In the genomic region with DNA sequence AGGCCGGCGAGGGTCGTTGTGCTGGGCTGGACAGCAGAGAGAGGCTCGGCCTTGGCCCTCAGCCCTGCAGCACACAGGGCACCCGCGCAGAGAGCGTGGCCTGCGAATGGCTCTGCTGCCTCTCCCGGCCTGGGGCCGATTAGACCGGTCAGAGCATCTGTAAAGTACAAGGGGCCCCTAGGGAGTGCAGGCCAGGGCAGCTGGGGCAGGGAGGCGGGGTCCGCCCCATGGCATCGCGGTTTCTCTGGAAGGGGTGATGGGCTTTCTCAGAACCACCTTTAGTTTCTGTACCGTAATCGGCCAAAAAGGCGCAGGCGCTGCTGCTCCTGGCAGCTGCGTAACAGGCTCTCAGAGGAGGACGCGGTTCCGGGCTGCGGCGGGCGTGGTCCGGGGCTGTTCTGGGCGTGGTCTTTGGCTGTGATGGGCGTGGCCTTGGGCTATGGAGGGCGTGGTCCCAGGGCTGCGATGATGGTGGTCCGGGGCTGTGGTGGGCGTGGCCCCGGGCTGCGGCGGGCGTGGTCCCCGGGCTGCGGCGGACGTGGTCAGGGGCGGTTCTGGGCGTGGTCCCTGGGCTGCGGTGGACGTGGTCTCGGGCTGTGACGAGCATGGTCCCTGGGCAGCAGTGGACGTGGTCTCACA, we compare ENCODE assay signal across 9 cellular contexts. TPM values are rescaled to one million over a fixed set of nuclear protein-coding genes. Genes with fewer than 3 reads are reported as not detected.
DNase-seq lines count a peak whose midpoint lies in the region; ATAC-seq, FAIRE-seq and TF ChIP-seq lines count a peak whose summit lies in the region.
"Had no signal": no experiment of that assay in that cellular context is flagged by ENCODE, and none has a peak within 500 bp of the region (broad histone marks: within the 10 kb centered on the region; RNA-seq: fewer than 3 reads in every experiment).

No MANE protein-coding gene starts in this region.

- no peaks in the 10 kb centered on the region for H3K36me3 Mint-ChIP-seq in astrocyte (ENCODE audit: low read depth, unreplicated experiment)

- peak; percentile 94 for ATAC-seq in GM21723 (IDR thresholded peaks at IDR 0.05; ENCODE audit: unreplicated experiment)

- H3K4me2 ChIP-seq in astrocyte (ENCODE audit: low read length), result peak overlapping the region; percentile 89

- DNase-seq in DMS153 treated with DMSO at 0.1 percent for 48 hours (lab: John Stamatoyannopoulos, UW; ENCODE audit: unreplicated experiment), result peak; percentile 88
- peak; percentile 52 for DNase-seq in LoVo (ENCODE audit: low spot score)
- peak; percentile 80 for DNase-seq in T-helper 22 cell (ENCODE audit: low read depth)
- DNase-seq in astrocyte (ENCODE audit: low read depth), result peak; percentile 48
- DNase-seq in skeletal muscle cell (ENCODE audit: low read depth), result peak; percentile 16
- DNase-seq in cortex of kidney (lab: John Stamatoyannopoulos, UW), result no peak

- peak overlapping the region; percentile 85 for H2AFZ ChIP-seq in astrocyte (ENCODE audit: low read depth, low read length)

- H3K9me3 ChIP-seq in astrocyte (ENCODE audit: insufficient read depth, low read depth, low read length), result peaks cover 2% of the 10 kb centered on the region

- H3K4me3 Mint-ChIP-seq in astrocyte (ENCODE audit: unreplicated experiment), result peak overlapping the region; percentile 82

- H3K4me1 ChIP-seq in astrocyte (ENCODE audit: insufficient read depth, low read length), result peaks cover 6% of the 10 kb centered on the region

- no peak overlapping the region for H3K27ac ChIP-seq in astrocyte (ENCODE audit: low read depth, low read length)

- H3K4me3 ChIP-seq in astrocyte (ENCODE audit: insufficient read depth, low read depth, low read length), result peak overlapping the region; percentile 76
- H3K4me3 ChIP-seq in iPS-11a (ENCODE audit: low read depth, low read length), result peak overlapping the region; percentile 60
- peak overlapping the region; percentile 60 for H3K4me3 ChIP-seq in skeletal muscle cell (ENCODE audit: low read depth, low read length)

- H4K20me1 ChIP-seq in astrocyte (ENCODE audit: insufficient read depth, low read length), result no peaks in the 10 kb centered on the region

- peak overlapping the region; percentile 36 for H3K27ac Mint-ChIP-seq in astrocyte (ENCODE audit: unreplicated experiment)

- peak overlapping the region; percentile 71 for H3K9ac ChIP-seq in astrocyte (ENCODE audit: low read length)

- H3K27me3 Mint-ChIP-seq in astrocyte (ENCODE audit: low read depth, unreplicated experiment), result peaks cover 10% of the 10 kb centered on the region

- H3K9me3 Mint-ChIP-seq in astrocyte (ENCODE audit: unreplicated experiment), result peaks cover under 1% of the 10 kb centered on the region

- no peak for FAIRE-seq in astrocyte (lab: Jason Lieb, UNC)
- FAIRE-seq: islet of Langerhans had no signal

- no peaks in the 10 kb centered on the region for H3K36me3 ChIP-seq in astrocyte (ENCODE audit: insufficient read depth, low read length)

- no peaks in the 10 kb centered on the region for H3K79me2 ChIP-seq in astrocyte (ENCODE audit: insufficient read depth, low read length)

- H3K4me1 Mint-ChIP-seq in astrocyte (ENCODE audit: low read depth, unreplicated experiment), result no peaks in the 10 kb centered on the region

- no peak for TF ChIP-seq CTCF in astrocyte (IDR thresholded peaks at IDR 0.05; ENCODE audit: insufficient read depth, low read depth, low read length)

- H3K27me3 ChIP-seq in astrocyte (ENCODE audit: insufficient read depth, low read length), result no peaks in the 10 kb centered on the region

RNA-seq across cellular contexts. Expression of a gene that starts 1.5 kb away (rescaled TPM):
- not detected in 2 replicates for total RNA-seq in astrocyte

RNA-seq across cellular contexts. Expression of a gene that starts 27.9 kb away (rescaled TPM):
- 0.07 TPM in 1 of 2 replicates, not detected in the other for total RNA-seq in astrocyte
